ENCODE assay signal across 10 cellular contexts in genomic region chr5:56479126-56479525, GRCh38.
DNase-seq lines count a peak whose midpoint lies in the region; ATAC-seq and TF ChIP-seq lines count a peak whose summit lies in the region.
"Had no signal": no experiment of that assay in that cellular context is flagged by ENCODE, and none has a peak within 500 bp of the region (broad histone marks: within the 10 kb centered on the region; RNA-seq: fewer than 3 reads in every experiment).

No MANE protein-coding gene starts in this region.

- H3K27ac ChIP-seq in PC-9 (no peak overlapping the region), gastroesophageal sphincter (peak overlapping the region in 3 of 4 donors; percentile 14 to 94 (median 92)), tibial artery (peak overlapping the region; percentile 89 to 96)

- H3K9me3 ChIP-seq in PC-9 (ENCODE audit: insufficient read depth, low read depth) (no peaks in the 10 kb centered on the region), gastroesophageal sphincter (no peaks in the 10 kb centered on the region), tibial artery (no peaks in the 10 kb centered on the region)

- TF ChIP-seq CTCF in PC-9 (conservative IDR thresholded peaks at IDR 0.05): no peak
- TF ChIP-seq CTCF in gastroesophageal sphincter (IDR thresholded peaks at IDR 0.05): no peak
- TF ChIP-seq CTCF in tibial artery (IDR thresholded peaks at IDR 0.05): no peak

- H3K79me2 ChIP-seq in PC-9 (ENCODE audit: low read depth): no peaks in the 10 kb centered on the region

- 93 to 100% methylated on average over 3 of the region's 3 CpGs for WGBS in gastroesophageal sphincter (ENCODE audit: low coverage in 1 of 2), 2 donors

- TF ChIP-seq POLR2A in gastroesophageal sphincter (IDR thresholded peaks at IDR 0.05): no peak

- H3F3A ChIP-seq in PC-9 (ENCODE audit: insufficient read depth, low read depth): peaks cover 32% of the 10 kb centered on the region; the same call in 1 of the 2 replicates

- H3K36me3 ChIP-seq in PC-9 (ENCODE audit: low read depth) (no peaks in the 10 kb centered on the region), gastroesophageal sphincter (no peaks in the 10 kb centered on the region), tibial artery (no peaks in the 10 kb centered on the region)

- no peaks in the 10 kb centered on the region for H3K27me3 ChIP-seq in PC-9 (ENCODE audit: insufficient read depth, low read depth)
- no peaks in the 10 kb centered on the region for H3K27me3 ChIP-seq in gastroesophageal sphincter
- H3K27me3 ChIP-seq in tibial artery: no peaks in the 10 kb centered on the region

- H4K20me1 ChIP-seq in PC-9 (ENCODE audit: insufficient read depth): no peaks in the 10 kb centered on the region

- peaks cover 54% of the 10 kb centered on the region for H3K4me1 ChIP-seq in PC-9 (replicated peaks; ENCODE audit: insufficient read depth)
- peaks cover 0 to 55% (median 6%) of the 10 kb centered on the region in 3 donors for H3K4me1 ChIP-seq in gastroesophageal sphincter
- H3K4me1 ChIP-seq in tibial artery: peaks cover 0 to 41% (median 14%) of the 10 kb centered on the region in 4 donors

- no peak for DNase-seq in activated naive CD8-positive, alpha-beta T cell treated with anti-CD3 and anti-CD28 coated beads for 36 hours
- DNase-seq in PC-9: no peak
- DNase-seq in tibial artery: no peak
- no peak for DNase-seq in NCI-H187 treated with DMSO at 0.1 percent for 48 hours (lab: John Stamatoyannopoulos, UW)
- DNase-seq: glutamatergic neuron, NCI-H524 treated with DMSO at 0.1 percent for 48 hours had no signal

- TF ChIP-seq EP300 in gastroesophageal sphincter (IDR thresholded peaks at IDR 0.05): no peak

- H3K9me3 Mint-ChIP-seq in activated naive CD8-positive, alpha-beta T cell (ENCODE audit: low read depth): no peaks in the 10 kb centered on the region
- H3K9me3 Mint-ChIP-seq in activated naive CD8-positive, alpha-beta T cell treated with anti-CD3 and anti-CD28 coated beads for 36 hours: no peaks in the 10 kb centered on the region

- intact Hi-C loops in PC-9 (cut with micrococcal nuclease; ENCODE audit: unreplicated experiment) (loop anchor here (5.0 kb wide), 1 partner anchor 338 kb away; the partner anchor contains the start of gene MAP3K1), tibial artery (cut with DNase I; ENCODE audit: low total_unique reads) (no loop called here)

- no peak overlapping the region for H3K4me3 ChIP-seq in PC-9
- H3K4me3 ChIP-seq in gastroesophageal sphincter: no peak overlapping the region
- no peak overlapping the region for H3K4me3 ChIP-seq in tibial artery

- H3K36me3 Mint-ChIP-seq in activated naive CD8-positive, alpha-beta T cell: peaks cover under 1% of the 10 kb centered on the region
- no peaks in the 10 kb centered on the region for H3K36me3 Mint-ChIP-seq in activated naive CD8-positive, alpha-beta T cell treated with anti-CD3 and anti-CD28 coated beads for 36 hours

- H3K9me2 ChIP-seq in PC-9 (ENCODE audit: insufficient read depth): no peaks in the 10 kb centered on the region

- POLR2A ChIA-PET in PC-9 (lab: Charles Lee; ENCODE audit: unreplicated experiment): no interaction called here

- H2AFZ ChIP-seq in PC-9: no peak overlapping the region

- peak overlapping the region; percentile 78 for H3K4me3 Mint-ChIP-seq in activated naive CD8-positive, alpha-beta T cell
- H3K4me3 Mint-ChIP-seq in activated naive CD8-positive, alpha-beta T cell treated with anti-CD3 and anti-CD28 coated beads for 36 hours: no peak overlapping the region

- no peaks in the 10 kb centered on the region for H3K27me3 Mint-ChIP-seq in activated naive CD8-positive, alpha-beta T cell
- H3K27me3 Mint-ChIP-seq in activated naive CD8-positive, alpha-beta T cell treated with anti-CD3 and anti-CD28 coated beads for 36 hours: peaks cover 26% of the 10 kb centered on the region

- BruUV-seq in PC-9 (replicated peaks; lab: Mats Ljungman, UMichigan): no TSS peak

- peak overlapping the region; percentile 81 for H3K27ac Mint-ChIP-seq in activated naive CD8-positive, alpha-beta T cell
- no peak overlapping the region for H3K27ac Mint-ChIP-seq in activated naive CD8-positive, alpha-beta T cell treated with anti-CD3 and anti-CD28 coated beads for 36 hours

- CTCF ChIA-PET in PC-9 (lab: Charles Lee): no interaction called here

- ATAC-seq in gastroesophageal sphincter (no peak), HG02588 (IDR thresholded peaks at IDR 0.05; ENCODE audit: unreplicated experiment) (no peak), GM21825 (IDR thresholded peaks at IDR 0.05; ENCODE audit: unreplicated experiment) (no peak)

- H3K4me2 ChIP-seq in PC-9: peak overlapping the region; percentile 84

- peaks cover 32% of the 10 kb centered on the region for H3K4me1 Mint-ChIP-seq in activated naive CD8-positive, alpha-beta T cell (ENCODE audit: low read depth)
- H3K4me1 Mint-ChIP-seq in activated naive CD8-positive, alpha-beta T cell treated with anti-CD3 and anti-CD28 coated beads for 36 hours: peaks cover 21% of the 10 kb centered on the region
